Comparison of ENCODE assay signal across 1 cellular context in the genomic region with DNA sequence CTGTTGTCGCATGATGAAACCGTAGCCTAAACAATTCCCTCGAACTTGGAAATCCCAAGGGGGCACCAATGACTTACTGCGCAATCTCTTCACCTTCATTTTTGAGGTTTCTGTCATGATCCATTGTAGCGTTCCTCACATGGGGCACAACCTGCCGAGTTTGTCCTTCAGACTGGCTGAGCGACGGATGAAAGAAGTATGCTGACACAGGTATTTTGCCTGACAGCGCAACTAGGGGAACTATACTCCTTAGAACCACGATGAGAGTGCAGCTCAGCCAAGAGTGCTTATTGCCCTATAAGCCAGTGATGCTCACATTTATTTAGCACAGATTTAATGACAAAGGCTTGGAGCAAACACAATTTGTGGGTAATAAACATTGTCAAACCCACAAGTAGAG.
TF ChIP-seq lines count a peak whose summit lies in the region.

No MANE protein-coding gene starts in this region.

TF ChIP-seq in HepG2, 621 proteins besides CTCF, POLR2A, EP300 and RAD21 (continued from another document):
- TF ChIP-seq, protein P1, sequence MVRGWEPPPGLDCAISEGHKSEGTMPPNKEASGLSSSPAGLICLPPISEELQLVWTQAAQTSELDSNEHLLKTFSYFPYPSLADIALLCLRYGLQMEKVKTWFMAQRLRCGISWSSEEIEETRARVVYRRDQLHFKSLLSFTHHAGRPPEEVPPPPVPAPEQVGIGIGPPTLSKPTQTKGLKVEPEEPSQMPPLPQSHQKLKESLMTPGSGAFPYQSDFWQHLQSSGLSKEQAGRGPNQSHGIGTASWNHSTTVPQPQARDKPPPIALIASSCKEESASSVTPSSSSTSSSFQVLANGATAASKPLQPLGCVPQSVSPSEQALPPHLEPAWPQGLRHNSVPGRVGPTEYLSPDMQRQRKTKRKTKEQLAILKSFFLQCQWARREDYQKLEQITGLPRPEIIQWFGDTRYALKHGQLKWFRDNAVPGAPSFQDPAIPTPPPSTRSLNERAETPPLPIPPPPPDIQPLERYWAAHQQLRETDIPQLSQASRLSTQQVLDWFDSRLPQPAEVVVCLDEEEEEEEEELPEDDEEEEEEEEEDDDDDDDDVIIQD (CRISPR knock-in tag; IDR thresholded peaks at IDR 0.05; ENCODE audit: low read depth), result no peak
- TF ChIP-seq RARG (CRISPR knock-in tag; IDR thresholded peaks at IDR 0.05; ENCODE audit: low read depth), result no peak
